25 cellular contexts compared by ENCODE assay signal in the genomic region with DNA sequence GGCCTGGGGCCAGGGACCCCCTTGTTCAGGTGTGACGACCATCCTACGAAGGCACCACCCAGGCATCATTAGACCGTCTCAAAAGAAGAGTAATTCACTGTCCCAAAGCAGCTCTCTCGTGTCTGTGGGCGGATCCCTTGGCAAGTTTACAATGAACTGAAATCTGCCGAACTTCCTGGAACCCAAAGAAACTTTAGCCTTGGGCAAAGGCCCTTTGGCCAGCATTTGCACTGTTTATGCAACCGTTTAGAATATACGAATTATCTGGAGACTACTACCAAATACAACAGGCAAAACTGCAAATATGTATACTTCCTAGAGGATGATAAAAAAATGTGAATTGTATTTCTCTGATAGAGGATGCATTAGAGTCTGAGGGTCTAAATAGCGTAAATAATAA. TPM values are rescaled to one million over a fixed set of nuclear protein-coding genes. Genes with fewer than 3 reads are reported as not detected.
DNase-seq lines count a peak whose midpoint lies in the region; ATAC-seq and TF ChIP-seq lines count a peak whose summit lies in the region.
"Had no signal": no experiment of that assay in that cellular context is flagged by ENCODE, and none has a peak within 500 bp of the region (broad histone marks: within the 10 kb centered on the region; RNA-seq: fewer than 3 reads in every experiment).

No MANE protein-coding gene starts in this region.

- no peak overlapping the region for H3K9ac ChIP-seq in MM.1S (ENCODE audit: low read length)
- H3K9ac ChIP-seq: BLaER1 treated with 17β-estradiol and CSF1 and Interleukin-3, amounts not matched to agents 10 nM and 100 nM had no signal

- H3K79me2 ChIP-seq in MM.1S (ENCODE audit: low read length) = peaks cover 34% of the 10 kb centered on the region

- POLR2A ChIA-PET in A673 (lab: Charles Lee; ENCODE audit: low non-redundant PET) = no interaction called here

- H3F3A ChIP-seq in MM.1S (ENCODE audit: insufficient read depth, low read length) = peaks cover 4% of the 10 kb centered on the region

- H3K36me3 ChIP-seq in mucosa of descending colon (ENCODE audit: low read depth) = no peaks in the 10 kb centered on the region
- H3K36me3 ChIP-seq in A673 (ENCODE audit: insufficient read depth, low read length, poor library complexity, severe bottlenecking) = peaks cover 15% of the 10 kb centered on the region
- peaks cover 9% of the 10 kb centered on the region; the same call in 1 of the 2 replicates for H3K36me3 ChIP-seq in MM.1S (replicated peaks; ENCODE audit: insufficient read depth, low read length)

- H3K9me3 Mint-ChIP-seq in natural killer cell treated with Interleukin-12 subunit alpha and Interleukin-12 subunit beta and Interleukin-15 and Interleukin-18, amount 100 ng/mL, for 72 hours = no peaks in the 10 kb centered on the region
- H3K9me3 Mint-ChIP-seq in natural killer cell (no peaks in the 10 kb centered on the region), brain (peaks cover 0 to 5% (median 3%) of the 10 kb centered on the region in 5 experiments), type B pancreatic cell (peaks cover 5% of the 10 kb centered on the region)
- H3K9me3 Mint-ChIP-seq: activated naive CD4-positive, alpha-beta T cell treated with anti-CD3 and anti-CD28 coated beads for 36 hours; activated T-cell treated with anti-CD3 and anti-CD28 coated beads, Interleukin-2, amount 50 U/mL, for 4 hours; stimulated activated memory B cell treated with anti-CD40 and anti-IgM and Interleukin-4, amounts not matched to agents 10 μg/mL and 1 μg/mL and 100 μg/mL, for 72 hours had no signal

- no TSS peak for BruUV-seq in A673 (replicated peaks; lab: Mats Ljungman, UMichigan)

- no peak for ATAC-seq in natural killer cell treated with Interleukin-12 subunit alpha and Interleukin-12 subunit beta and Interleukin-15 and Interleukin-18, amount 100 ng/mL, for 72 hours
- ATAC-seq in natural killer cell = no peak
- peak; percentile 51 for ATAC-seq in mucosa of descending colon
- ATAC-seq in HG03045 (IDR thresholded peaks at IDR 0.05; ENCODE audit: unreplicated experiment) = no peak
- ATAC-seq: activated CD4-positive, alpha-beta T cell treated with anti-CD3 and anti-CD28 coated beads for 36 hours; activated T-cell treated with anti-CD3 and anti-CD28 coated beads, Interleukin-2, amount 50 U/mL, for 4 hours; stimulated activated memory B cell treated with anti-CD40 and anti-IgM and Interleukin-4, amounts not matched to agents 10 μg/mL and 1 μg/mL and 100 μg/mL, for 72 hours had no signal

- H3K4me1 ChIP-seq in mucosa of descending colon (ENCODE audit: low read depth) = peaks cover 24% of the 10 kb centered on the region
- peaks cover 15% of the 10 kb centered on the region for H3K4me1 ChIP-seq in A673 (ENCODE audit: insufficient read depth, low read length, poor library complexity, severe bottlenecking)
- peaks cover 16% of the 10 kb centered on the region for H3K4me1 ChIP-seq in MM.1S (ENCODE audit: low read length)

- no peak overlapping the region for H3K27ac ChIP-seq in A673 (ENCODE audit: low read depth, low read length, poor library complexity, severe bottlenecking)
- no peak overlapping the region for H3K27ac ChIP-seq in MM.1S (ENCODE audit: low read length)
- H3K27ac ChIP-seq: ascending aorta had no signal

- no peaks in the 10 kb centered on the region for H3K9me3 ChIP-seq in mucosa of descending colon
- H3K9me3 ChIP-seq in A673 (ENCODE audit: low read depth, low read length, poor library complexity, severe bottlenecking) = no peaks in the 10 kb centered on the region
- H3K9me3 ChIP-seq in MM.1S (replicated peaks; ENCODE audit: insufficient read depth, low read length) = no peaks in the 10 kb centered on the region
- H3K9me3 ChIP-seq: ascending aorta, spleen had no signal

- H3K4me3 ChIP-seq in mucosa of descending colon (no peak overlapping the region), A673 (ENCODE audit: low read depth, low read length, poor library complexity, severe bottlenecking) (no peak overlapping the region), MM.1S (ENCODE audit: low read length) (no peak overlapping the region)

- TF ChIP-seq CTCF in natural killer cell (IDR thresholded peaks at IDR 0.05) (no peak), brain (conservative IDR thresholded peaks at IDR 0.05) (no peak), mucosa of descending colon (IDR thresholded peaks at IDR 0.05) (no peak), type B pancreatic cell (conservative IDR thresholded peaks at IDR 0.05) (no peak), A673 (conservative IDR thresholded peaks at IDR 0.05; ENCODE audit: low read depth, low read length) (no peak), MM.1S (IDR thresholded peaks at IDR 0.05; ENCODE audit: low read length) (no peak)

- CTCF ChIA-PET in A673 (lab: Charles Lee) = interaction anchor here (0.7 kb wide), 1 partner anchor 328 kb away, joined by 9 read pairs; no protein-coding TSS in a partner anchor

- H3K27me3 Mint-ChIP-seq in natural killer cell treated with Interleukin-12 subunit alpha and Interleukin-12 subunit beta and Interleukin-15 and Interleukin-18, amount 100 ng/mL, for 72 hours = no peaks in the 10 kb centered on the region
- H3K27me3 Mint-ChIP-seq in natural killer cell (ENCODE audit: low read depth in 2 of 2) = no peaks in the 10 kb centered on the region
- H3K27me3 Mint-ChIP-seq in brain = peaks cover 5% of the 10 kb centered on the region
- H3K27me3 Mint-ChIP-seq in type B pancreatic cell = no peaks in the 10 kb centered on the region
- H3K27me3 Mint-ChIP-seq: activated CD4-positive, alpha-beta T cell treated with anti-CD3 and anti-CD28 coated beads for 36 hours; stimulated activated memory B cell treated with anti-CD40 and anti-IgM and Interleukin-4, amounts not matched to agents 10 μg/mL and 1 μg/mL and 100 μg/mL, for 72 hours had no signal

- intact Hi-C loops in natural killer cell (cut with micrococcal nuclease) (no loop called here), mucosa of descending colon (cut with DNase I, micrococcal nuclease) (no loop called here), A673 (cut with micrococcal nuclease; ENCODE audit: unreplicated experiment) (no loop called here)

- no peak for DNase-seq in natural killer cell treated with Interleukin-12 subunit alpha and Interleukin-12 subunit beta and Interleukin-15 and Interleukin-18, amount 100 ng/mL, for 72 hours (ENCODE audit: low spot score)
- no peak for DNase-seq in natural killer cell
- DNase-seq in mucosa of descending colon = peak in 2 of 3 donors; percentile 50 to 87
- DNase-seq in type B pancreatic cell (ENCODE audit: extremely low spot score, unreplicated experiment) = no peak
- no peak for DNase-seq in A673 (ENCODE audit: low spot score)
- no peak for DNase-seq in MM.1S
- DNase-seq: activated CD4-positive, alpha-beta T cell treated with anti-CD3 and anti-CD28 coated beads for 36 hours; activated naive CD4-positive, alpha-beta T cell treated with anti-CD3 and anti-CD28 coated beads for 36 hours; activated T-cell treated with anti-CD3 and anti-CD28 coated beads, Interleukin-2, amount 50 U/mL, for 4 hours; central memory CD4-positive, alpha-beta T cell; glutamatergic neuron; GOT3; KG1; kidney; NCI-H1694; NCI-H2171 treated with DMSO at 0.1 percent for 48 hours; NCI-H524; stimulated activated CD4-positive, alpha-beta T cell treated with anti-CD3 and anti-CD28 coated beads, Interleukin-4, amount 100 ng/mL, for 1 hour; T-helper 1 cell had no signal

- peaks cover 7% of the 10 kb centered on the region; the same call in 1 of the 2 replicates for H4K20me1 ChIP-seq in MM.1S (ENCODE audit: insufficient read depth, low read length)

- peaks cover 36 to 48% of the 10 kb centered on the region in 2 donors for H3K4me1 Mint-ChIP-seq in natural killer cell treated with Interleukin-12 subunit alpha and Interleukin-12 subunit beta and Interleukin-15 and Interleukin-18, amount 100 ng/mL, for 72 hours (ENCODE audit: low read depth in 2 of 2)
- H3K4me1 Mint-ChIP-seq in natural killer cell = peaks cover 41 to 50% of the 10 kb centered on the region in 2 donors
- peaks cover 35% of the 10 kb centered on the region for H3K4me1 Mint-ChIP-seq in brain
- peaks cover 26% of the 10 kb centered on the region for H3K4me1 Mint-ChIP-seq in type B pancreatic cell (ENCODE audit: unreplicated experiment)

- peak overlapping the region in 1 of 2 donors; percentile 37 for H3K27ac Mint-ChIP-seq in natural killer cell treated with Interleukin-12 subunit alpha and Interleukin-12 subunit beta and Interleukin-15 and Interleukin-18, amount 100 ng/mL, for 72 hours
- no peak overlapping the region for H3K27ac Mint-ChIP-seq in natural killer cell
- H3K27ac Mint-ChIP-seq in brain = peak overlapping the region in 1 of 5 experiments; percentile 38
- H3K27ac Mint-ChIP-seq in type B pancreatic cell = peak overlapping the region; percentile 9

- no peak overlapping the region for H2AFZ ChIP-seq in MM.1S (ENCODE audit: low read length)

- H3K4me2 ChIP-seq in MM.1S (ENCODE audit: low read depth, low read length) = no peak overlapping the region

- no peaks in the 10 kb centered on the region for H3K27me3 ChIP-seq in A673 (replicated peaks; ENCODE audit: insufficient read depth, low read depth, low read length, poor library complexity)
- no peaks in the 10 kb centered on the region for H3K27me3 ChIP-seq in MM.1S (replicated peaks; ENCODE audit: insufficient read depth, low read length)
- H3K27me3 ChIP-seq: ascending aorta; BLaER1 treated with 17β-estradiol and CSF1 and Interleukin-3, amounts not matched to agents 10 nM and 100 nM; spleen had no signal

- peak overlapping the region; percentile 10 for H3K4me3 Mint-ChIP-seq in natural killer cell treated with Interleukin-12 subunit alpha and Interleukin-12 subunit beta and Interleukin-15 and Interleukin-18, amount 100 ng/mL, for 72 hours
- no peak overlapping the region for H3K4me3 Mint-ChIP-seq in natural killer cell
- H3K4me3 Mint-ChIP-seq in brain = peak overlapping the region; percentile 19 to 100 (median 51)
- H3K4me3 Mint-ChIP-seq in type B pancreatic cell = peak overlapping the region; percentile 26

- peaks cover 8% of the 10 kb centered on the region for H3K36me3 Mint-ChIP-seq in natural killer cell treated with Interleukin-12 subunit alpha and Interleukin-12 subunit beta and Interleukin-15 and Interleukin-18, amount 100 ng/mL, for 72 hours
- H3K36me3 Mint-ChIP-seq in natural killer cell (no peaks in the 10 kb centered on the region), brain (peaks cover 23% of the 10 kb centered on the region), type B pancreatic cell (peaks cover 24% of the 10 kb centered on the region)
- H3K36me3 Mint-ChIP-seq: stimulated activated memory B cell treated with anti-CD40 and anti-IgM and Interleukin-4, amounts not matched to agents 10 μg/mL and 1 μg/mL and 100 μg/mL, for 72 hours had no signal

- no peaks in the 10 kb centered on the region for H3K9me2 ChIP-seq in MM.1S (replicated peaks; ENCODE audit: insufficient read depth, low read length)

RNA-seq across cellular contexts. Expression of a gene that starts 1.4 kb away (rescaled TPM):
- total RNA-seq in natural killer cell treated with Interleukin-12 subunit alpha and Interleukin-12 subunit beta and Interleukin-15 and Interleukin-18, amount 100 ng/mL, for 72 hours = 100 to 1,000 TPM; 209 to 228 TPM
- total RNA-seq in natural killer cell = 10 to 100 TPM; 57.9 to 75.7 (median 64.8) TPM
- polyA plus RNA-seq in brain (ENCODE audit: insufficient read depth, low read depth, low replicate concordance) = 414 TPM
- 100 to 1,000 TPM; 268 to 384 (median 269) TPM for total RNA-seq in mucosa of descending colon
- 171 and 232 TPM in 2 replicates for total RNA-seq in type B pancreatic cell (ENCODE audit: low replicate concordance)
- total RNA-seq in A673 (2021) = 373 and 380 TPM in 2 replicates

Comparison
In these comparisons a context has a peak if more than half of its experiments do, and no peak if none do; other contexts are left out.
1. DNase-seq: peak in mucosa of descending colon (2 of 3); none in natural killer cell treated with Interleukin-12 subunit alpha and Interleukin-12 subunit beta and Interleukin-15 and Interleukin-18, amount 100 ng/mL, for 72 hours (single experiment), natural killer cell (single experiment), type B pancreatic cell (single experiment), A673 (single experiment) and MM.1S (single experiment).